In the genomic region with DNA sequence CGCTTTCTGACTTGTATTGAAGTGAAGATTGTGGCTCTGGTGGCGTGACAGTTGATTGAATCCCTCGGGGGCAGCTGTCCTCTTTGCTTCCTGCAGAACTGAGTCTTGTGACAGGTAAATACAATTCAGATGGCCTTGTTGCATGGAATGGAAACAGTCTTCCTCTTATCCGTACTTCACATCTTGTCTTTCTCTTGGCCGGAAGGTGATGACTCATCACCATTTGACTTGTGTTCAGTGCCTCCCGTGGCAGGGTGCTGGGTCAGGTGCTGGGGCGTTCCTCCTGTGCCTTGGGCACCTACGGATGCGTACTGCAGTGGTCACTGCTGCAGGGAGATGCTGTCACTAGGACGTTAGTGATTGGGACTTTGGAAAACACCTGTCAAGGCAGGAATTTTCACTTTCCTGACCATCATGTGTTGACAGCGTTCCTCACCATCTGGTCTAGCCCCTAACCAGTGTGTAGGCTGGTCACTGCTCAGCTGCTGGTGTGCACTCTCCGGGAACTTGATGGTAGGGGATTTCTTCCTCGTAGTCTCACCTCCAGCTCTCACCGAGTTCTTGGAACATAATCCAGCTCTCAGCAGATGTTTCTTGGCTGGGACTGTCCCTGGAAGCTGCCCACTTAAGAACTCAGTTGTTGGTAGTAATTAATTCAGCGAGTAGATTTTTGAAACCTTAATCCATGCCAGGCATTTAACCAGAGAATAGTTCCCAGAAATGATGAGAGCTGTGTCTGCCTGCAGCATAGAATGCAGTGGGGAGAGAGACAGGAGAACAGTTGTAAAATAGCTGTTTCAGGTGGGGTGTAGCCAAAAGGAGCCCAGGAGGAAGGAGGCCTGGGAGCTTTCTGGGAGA, we compare ENCODE assay signal across 1 cellular context.
A peak's percentile ranks its signal among the peaks of the same experiment; 100 is the strongest.
TF ChIP-seq lines count a peak whose summit lies in the region.

No MANE protein-coding gene starts in this region.

TF ChIP-seq in K562, 482 proteins besides CTCF, POLR2A, EP300 and RAD21 (continued from another document and continues in another):
- TF ChIP-seq, protein P1, sequence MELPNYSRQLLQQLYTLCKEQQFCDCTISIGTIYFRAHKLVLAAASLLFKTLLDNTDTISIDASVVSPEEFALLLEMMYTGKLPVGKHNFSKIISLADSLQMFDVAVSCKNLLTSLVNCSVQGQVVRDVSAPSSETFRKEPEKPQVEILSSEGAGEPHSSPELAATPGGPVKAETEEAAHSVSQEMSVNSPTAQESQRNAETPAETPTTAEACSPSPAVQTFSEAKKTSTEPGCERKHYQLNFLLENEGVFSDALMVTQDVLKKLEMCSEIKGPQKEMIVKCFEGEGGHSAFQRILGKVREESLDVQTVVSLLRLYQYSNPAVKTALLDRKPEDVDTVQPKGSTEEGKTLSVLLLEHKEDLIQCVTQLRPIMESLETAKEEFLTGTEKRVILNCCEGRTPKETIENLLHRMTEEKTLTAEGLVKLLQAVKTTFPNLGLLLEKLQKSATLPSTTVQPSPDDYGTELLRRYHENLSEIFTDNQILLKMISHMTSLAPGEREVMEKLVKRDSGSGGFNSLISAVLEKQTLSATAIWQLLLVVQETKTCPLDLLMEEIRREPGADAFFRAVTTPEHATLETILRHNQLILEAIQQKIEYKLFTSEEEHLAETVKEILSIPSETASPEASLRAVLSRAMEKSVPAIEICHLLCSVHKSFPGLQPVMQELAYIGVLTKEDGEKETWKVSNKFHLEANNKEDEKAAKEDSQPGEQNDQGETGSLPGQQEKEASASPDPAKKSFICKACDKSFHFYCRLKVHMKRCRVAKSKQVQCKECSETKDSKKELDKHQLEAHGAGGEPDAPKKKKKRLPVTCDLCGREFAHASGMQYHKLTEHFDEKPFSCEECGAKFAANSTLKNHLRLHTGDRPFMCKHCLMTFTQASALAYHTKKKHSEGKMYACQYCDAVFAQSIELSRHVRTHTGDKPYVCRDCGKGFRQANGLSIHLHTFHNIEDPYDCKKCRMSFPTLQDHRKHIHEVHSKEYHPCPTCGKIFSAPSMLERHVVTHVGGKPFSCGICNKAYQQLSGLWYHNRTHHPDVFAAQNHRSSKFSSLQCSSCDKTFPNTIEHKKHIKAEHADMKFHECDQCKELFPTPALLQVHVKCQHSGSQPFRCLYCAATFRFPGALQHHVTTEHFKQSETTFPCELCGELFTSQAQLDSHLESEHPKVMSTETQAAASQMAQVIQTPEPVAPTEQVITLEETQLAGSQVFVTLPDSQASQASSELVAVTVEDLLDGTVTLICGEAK (IDR thresholded peaks at IDR 0.05), result no peak
- TF ChIP-seq, protein P1 (CRISPR knock-in tag; IDR thresholded peaks at IDR 0.05), result no peak
- TF ChIP-seq ZNF778 (CRISPR knock-in tag; IDR thresholded peaks at IDR 0.05) (no peak), RAD51 (IDR thresholded peaks at IDR 0.05; ENCODE audit: borderline replicate concordance, low read depth) (peak; percentile 67; the same call in 1 of the 2 replicates), SIN3A (IDR thresholded peaks at IDR 0.05; ENCODE audit: borderline replicate concordance in 2 of 2, control insufficient read depth in 1 of 2, low read depth in 2 of 2, low read length in 2 of 2) (peak in 1 of 2 experiments; percentile 42; a peak in 1 of 4 replicates), RFX7 (CRISPR knock-in tag; IDR thresholded peaks at IDR 0.05) (no peak), CBX2 (IDR thresholded peaks at IDR 0.05; ENCODE audit: insufficient read depth, low read length, poor library complexity, severe bottlenecking) (no peak), BCL6 (CRISPR knock-in tag; IDR thresholded peaks at IDR 0.05) (no peak), NFIC (IDR thresholded peaks at IDR 0.05) (peak; percentile 82), ZNF764 (CRISPR knock-in tag; IDR thresholded peaks at IDR 0.05; ENCODE audit: low read depth) (no peak), CREB1 (IDR thresholded peaks at IDR 0.05) (peak; percentile 60), CREB1 (CRISPR knock-in tag; IDR thresholded peaks at IDR 0.05) (peak; percentile 65; the same call in 1 of the 2 replicates), PTRF (tag; IDR thresholded peaks at IDR 0.05) (no peak), GTF2F1 (IDR thresholded peaks at IDR 0.05; ENCODE audit: low read depth, low read length) (no peak), RBM25 (IDR thresholded peaks at IDR 0.05; ENCODE audit: low read depth, low read length, severe bottlenecking) (no peak), CTBP1 (IDR thresholded peaks at IDR 0.05; ENCODE audit: borderline replicate concordance) (peak; percentile 99), ZFPM2 (CRISPR knock-in tag; IDR thresholded peaks at IDR 0.05) (no peak), ZNF507 (tag; conservative IDR thresholded peaks at IDR 0.05) (no peak), ADNP (tag; IDR thresholded peaks at IDR 0.05) (no peak), ETV5 (CRISPR knock-in tag; IDR thresholded peaks at IDR 0.05; ENCODE audit: low read depth) (peak; percentile 98), HNRNPUL1 (IDR thresholded peaks at IDR 0.05; ENCODE audit: low read length) (no peak), MEIS2 (IDR thresholded peaks at IDR 0.05; ENCODE audit: partially characterized antibody) (peak; percentile 95), U2AF1 (optimal IDR thresholded peaks at IDR 0.05; ENCODE audit: low read depth, low read length) (no peak), CHD1 (IDR thresholded peaks at IDR 0.05; ENCODE audit: low read length) (no peak), PTBP1 (IDR thresholded peaks at IDR 0.05; ENCODE audit: low read depth, low read length) (no peak), ZFP1 (CRISPR knock-in tag; IDR thresholded peaks at IDR 0.05) (no peak), DNMT1 (IDR thresholded peaks at IDR 0.05) (no peak), ZNF583 (CRISPR knock-in tag; IDR thresholded peaks at IDR 0.05) (peak; percentile 67), ZNF766 (CRISPR knock-in tag; conservative IDR thresholded peaks at IDR 0.05) (peak; percentile 76), SRF (CRISPR knock-in tag; IDR thresholded peaks at IDR 0.05) (no peak; a peak in 1 of 4 replicates), RBM22 (IDR thresholded peaks at IDR 0.05; ENCODE audit: low read depth, low read length, poor library complexity, severe bottlenecking) (no peak), KAT2B (IDR thresholded peaks at IDR 0.05; ENCODE audit: low read depth, low read length) (no peak)
- TF ChIP-seq, protein P2, sequence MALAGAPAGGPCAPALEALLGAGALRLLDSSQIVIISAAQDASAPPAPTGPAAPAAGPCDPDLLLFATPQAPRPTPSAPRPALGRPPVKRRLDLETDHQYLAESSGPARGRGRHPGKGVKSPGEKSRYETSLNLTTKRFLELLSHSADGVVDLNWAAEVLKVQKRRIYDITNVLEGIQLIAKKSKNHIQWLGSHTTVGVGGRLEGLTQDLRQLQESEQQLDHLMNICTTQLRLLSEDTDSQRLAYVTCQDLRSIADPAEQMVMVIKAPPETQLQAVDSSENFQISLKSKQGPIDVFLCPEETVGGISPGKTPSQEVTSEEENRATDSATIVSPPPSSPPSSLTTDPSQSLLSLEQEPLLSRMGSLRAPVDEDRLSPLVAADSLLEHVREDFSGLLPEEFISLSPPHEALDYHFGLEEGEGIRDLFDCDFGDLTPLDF (CRISPR knock-in tag; IDR thresholded peaks at IDR 0.05), result no peak
- TF ChIP-seq, protein P3, sequence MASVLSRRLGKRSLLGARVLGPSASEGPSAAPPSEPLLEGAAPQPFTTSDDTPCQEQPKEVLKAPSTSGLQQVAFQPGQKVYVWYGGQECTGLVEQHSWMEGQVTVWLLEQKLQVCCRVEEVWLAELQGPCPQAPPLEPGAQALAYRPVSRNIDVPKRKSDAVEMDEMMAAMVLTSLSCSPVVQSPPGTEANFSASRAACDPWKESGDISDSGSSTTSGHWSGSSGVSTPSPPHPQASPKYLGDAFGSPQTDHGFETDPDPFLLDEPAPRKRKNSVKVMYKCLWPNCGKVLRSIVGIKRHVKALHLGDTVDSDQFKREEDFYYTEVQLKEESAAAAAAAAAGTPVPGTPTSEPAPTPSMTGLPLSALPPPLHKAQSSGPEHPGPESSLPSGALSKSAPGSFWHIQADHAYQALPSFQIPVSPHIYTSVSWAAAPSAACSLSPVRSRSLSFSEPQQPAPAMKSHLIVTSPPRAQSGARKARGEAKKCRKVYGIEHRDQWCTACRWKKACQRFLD (CRISPR knock-in tag; IDR thresholded peaks at IDR 0.05), result peak; percentile 76
- TF ChIP-seq, protein P4, sequence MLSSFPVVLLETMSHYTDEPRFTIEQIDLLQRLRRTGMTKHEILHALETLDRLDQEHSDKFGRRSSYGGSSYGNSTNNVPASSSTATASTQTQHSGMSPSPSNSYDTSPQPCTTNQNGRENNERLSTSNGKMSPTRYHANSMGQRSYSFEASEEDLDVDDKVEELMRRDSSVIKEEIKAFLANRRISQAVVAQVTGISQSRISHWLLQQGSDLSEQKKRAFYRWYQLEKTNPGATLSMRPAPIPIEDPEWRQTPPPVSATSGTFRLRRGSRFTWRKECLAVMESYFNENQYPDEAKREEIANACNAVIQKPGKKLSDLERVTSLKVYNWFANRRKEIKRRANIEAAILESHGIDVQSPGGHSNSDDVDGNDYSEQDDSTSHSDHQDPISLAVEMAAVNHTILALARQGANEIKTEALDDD (IDR thresholded peaks at IDR 0.05), result peak; percentile 56
- TF ChIP-seq, protein P5, sequence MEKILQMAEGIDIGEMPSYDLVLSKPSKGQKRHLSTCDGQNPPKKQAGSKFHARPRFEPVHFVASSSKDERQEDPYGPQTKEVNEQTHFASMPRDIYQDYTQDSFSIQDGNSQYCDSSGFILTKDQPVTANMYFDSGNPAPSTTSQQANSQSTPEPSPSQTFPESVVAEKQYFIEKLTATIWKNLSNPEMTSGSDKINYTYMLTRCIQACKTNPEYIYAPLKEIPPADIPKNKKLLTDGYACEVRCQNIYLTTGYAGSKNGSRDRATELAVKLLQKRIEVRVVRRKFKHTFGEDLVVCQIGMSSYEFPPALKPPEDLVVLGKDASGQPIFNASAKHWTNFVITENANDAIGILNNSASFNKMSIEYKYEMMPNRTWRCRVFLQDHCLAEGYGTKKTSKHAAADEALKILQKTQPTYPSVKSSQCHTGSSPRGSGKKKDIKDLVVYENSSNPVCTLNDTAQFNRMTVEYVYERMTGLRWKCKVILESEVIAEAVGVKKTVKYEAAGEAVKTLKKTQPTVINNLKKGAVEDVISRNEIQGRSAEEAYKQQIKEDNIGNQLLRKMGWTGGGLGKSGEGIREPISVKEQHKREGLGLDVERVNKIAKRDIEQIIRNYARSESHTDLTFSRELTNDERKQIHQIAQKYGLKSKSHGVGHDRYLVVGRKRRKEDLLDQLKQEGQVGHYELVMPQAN (IDR thresholded peaks at IDR 0.05; ENCODE audit: borderline replicate concordance), result peak; percentile 65; the same call in 1 of the 2 replicates
- TF ChIP-seq, protein P6, sequence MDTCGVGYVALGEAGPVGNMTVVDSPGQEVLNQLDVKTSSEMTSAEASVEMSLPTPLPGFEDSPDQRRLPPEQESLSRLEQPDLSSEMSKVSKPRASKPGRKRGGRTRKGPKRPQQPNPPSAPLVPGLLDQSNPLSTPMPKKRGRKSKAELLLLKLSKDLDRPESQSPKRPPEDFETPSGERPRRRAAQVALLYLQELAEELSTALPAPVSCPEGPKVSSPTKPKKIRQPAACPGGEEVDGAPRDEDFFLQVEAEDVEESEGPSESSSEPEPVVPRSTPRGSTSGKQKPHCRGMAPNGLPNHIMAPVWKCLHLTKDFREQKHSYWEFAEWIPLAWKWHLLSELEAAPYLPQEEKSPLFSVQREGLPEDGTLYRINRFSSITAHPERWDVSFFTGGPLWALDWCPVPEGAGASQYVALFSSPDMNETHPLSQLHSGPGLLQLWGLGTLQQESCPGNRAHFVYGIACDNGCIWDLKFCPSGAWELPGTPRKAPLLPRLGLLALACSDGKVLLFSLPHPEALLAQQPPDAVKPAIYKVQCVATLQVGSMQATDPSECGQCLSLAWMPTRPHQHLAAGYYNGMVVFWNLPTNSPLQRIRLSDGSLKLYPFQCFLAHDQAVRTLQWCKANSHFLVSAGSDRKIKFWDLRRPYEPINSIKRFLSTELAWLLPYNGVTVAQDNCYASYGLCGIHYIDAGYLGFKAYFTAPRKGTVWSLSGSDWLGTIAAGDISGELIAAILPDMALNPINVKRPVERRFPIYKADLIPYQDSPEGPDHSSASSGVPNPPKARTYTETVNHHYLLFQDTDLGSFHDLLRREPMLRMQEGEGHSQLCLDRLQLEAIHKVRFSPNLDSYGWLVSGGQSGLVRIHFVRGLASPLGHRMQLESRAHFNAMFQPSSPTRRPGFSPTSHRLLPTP (IDR thresholded peaks at IDR 0.05; ENCODE audit: borderline replicate concordance, extremely low read depth, insufficient read length), result no peak
- TF ChIP-seq, protein P7, sequence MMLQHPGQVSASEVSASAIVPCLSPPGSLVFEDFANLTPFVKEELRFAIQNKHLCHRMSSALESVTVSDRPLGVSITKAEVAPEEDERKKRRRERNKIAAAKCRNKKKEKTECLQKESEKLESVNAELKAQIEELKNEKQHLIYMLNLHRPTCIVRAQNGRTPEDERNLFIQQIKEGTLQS (IDR thresholded peaks at IDR 0.05), result peak; percentile 100
- TF ChIP-seq, protein P7 (CRISPR knock-in tag; conservative IDR thresholded peaks at IDR 0.05), result peak; percentile 93
- TF ChIP-seq, protein P8, sequence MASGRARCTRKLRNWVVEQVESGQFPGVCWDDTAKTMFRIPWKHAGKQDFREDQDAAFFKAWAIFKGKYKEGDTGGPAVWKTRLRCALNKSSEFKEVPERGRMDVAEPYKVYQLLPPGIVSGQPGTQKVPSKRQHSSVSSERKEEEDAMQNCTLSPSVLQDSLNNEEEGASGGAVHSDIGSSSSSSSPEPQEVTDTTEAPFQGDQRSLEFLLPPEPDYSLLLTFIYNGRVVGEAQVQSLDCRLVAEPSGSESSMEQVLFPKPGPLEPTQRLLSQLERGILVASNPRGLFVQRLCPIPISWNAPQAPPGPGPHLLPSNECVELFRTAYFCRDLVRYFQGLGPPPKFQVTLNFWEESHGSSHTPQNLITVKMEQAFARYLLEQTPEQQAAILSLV (tag; IDR thresholded peaks at IDR 0.05), result no peak
